ENCODE assay signal across 8 cellular contexts in genomic region chr2:209423562-209424541, GRCh38. TPM values are rescaled to one million over a fixed set of nuclear protein-coding genes. Genes with fewer than 3 reads are reported as not detected.
DNase-seq lines count a peak whose midpoint lies in the region; ATAC-seq and TF ChIP-seq lines count a peak whose summit lies in the region.

Gene MAP2 (plus strand): TSS chr2:209424047. CDS start chr2:209653171, 229,124 bp downstream.

- H3K27ac ChIP-seq in heart right ventricle = peak within 1 kb of the TSS in 7 of 10 donors; percentile 11 to 71 (median 48)
- H3K27ac ChIP-seq in urinary bladder (ENCODE audit: low read depth) = no peak within 1 kb of the TSS

- peak; percentile 78 for DNase-seq in NCI-H1092 treated with DMSO at 0.1 percent for 48 hours (lab: John Stamatoyannopoulos, UW)
- peak; percentile 12 to 68 for DNase-seq in SW 1271 (lab: John Stamatoyannopoulos, UW)
- peak; percentile 34 for DNase-seq in amniotic stem cell (lab: John Stamatoyannopoulos, UW)
- peak; percentile 84 to 89 for DNase-seq in heart right ventricle
- peak; percentile 94 for DNase-seq in posterior vena cava (ENCODE audit: low spot score)

- H3K36me3 ChIP-seq in heart right ventricle (no peaks in the 10 kb centered on the region), urinary bladder (ENCODE audit: insufficient read depth) (no peaks in the 10 kb centered on the region)

- intact Hi-C loops in heart right ventricle (cut with DNase I) (loop anchor here in 9 of 10 donors (1.0 to 10.0 kb wide), 9 partner anchors 71 to 153 kb away; no protein-coding TSS in a partner anchor), posterior vena cava (cut with DNase I) (loop anchor here in 1 of 2 donors (10.0 kb wide), 1 partner anchor 151 kb away; no protein-coding TSS in a partner anchor)

- H3K4me3 ChIP-seq in heart right ventricle = peak within 1 kb of the TSS; percentile 53 to 87 (median 70)
- peak within 1 kb of the TSS; percentile 51 for H3K4me3 ChIP-seq in urinary bladder (ENCODE audit: low read depth, low read length)

- 2% methylated on average over 62 to 80 of the region's 80 CpGs for WGBS in heart right ventricle, 2 donors
- WGBS in urinary bladder = 2% methylated on average over 79 of the region's 80 CpGs

- H3K9me3 ChIP-seq in heart right ventricle = no peaks in the 10 kb centered on the region

- peaks cover 0 to 34% (median 15%) of the 10 kb centered on the region in 9 donors for H3K4me1 ChIP-seq in heart right ventricle
- H3K4me1 ChIP-seq in urinary bladder (ENCODE audit: insufficient read depth) = no peaks in the 10 kb centered on the region

- H3K27me3 ChIP-seq in heart right ventricle = peaks cover 0 to 28% (median 0%) of the 10 kb centered on the region in 7 donors

- TF ChIP-seq CTCF in GM12872 (IDR thresholded peaks at IDR 0.05; ENCODE audit: insufficient read depth, low read depth, low read length) (peak; percentile 83), heart right ventricle (IDR thresholded peaks at IDR 0.05) (peak; percentile 71 to 100 (median 96))

- ATAC-seq in HG02678 (IDR thresholded peaks at IDR 0.05; ENCODE audit: unreplicated experiment) (peak; percentile 97), heart right ventricle (peak; percentile 95 to 100 (median 98))

RNA-seq across cellular contexts. Expression of gene MAP2, which starts in this region (rescaled TPM):
- total RNA-seq in heart right ventricle = 10 to 100 TPM in 2 of 10 donors, 1 to 10 TPM in 8; 4.5 to 15.5 (median 5.9) TPM
- 1 to 10 TPM; 3.5 to 3.6 TPM for polyA plus RNA-seq in heart right ventricle
- total RNA-seq in posterior vena cava = 10 to 100 TPM; 10.5 to 24.7 TPM
- total RNA-seq in urinary bladder = 13.5 TPM
- polyA plus RNA-seq in urinary bladder = 2.7 TPM

Comparison
In these comparisons a context has a peak if more than half of its experiments do, and no peak if none do; other contexts are left out.
1. DNase-seq: peak in every context shown above with its lines; median percentile 94 in posterior vena cava; 86 in heart right ventricle; 78 in NCI-H1092 treated with DMSO at 0.1 percent for 48 hours; 40 in SW 1271; 34 in amniotic stem cell.